ENCODE assay signal across 13 cellular contexts in genomic region chr16:1470543-1471251, GRCh38. TPM values are rescaled to one million over a fixed set of nuclear protein-coding genes. Genes with fewer than 3 reads are reported as not detected.
A peak's percentile ranks its signal among the peaks of the same experiment; 100 is the strongest.
DNase-seq lines count a peak whose midpoint lies in the region; ATAC-seq and TF ChIP-seq lines count a peak whose summit lies in the region.
"Had no signal": no experiment of that assay in that cellular context is flagged by ENCODE, and none has a peak within 500 bp of the region (broad histone marks: within the 10 kb centered on the region; RNA-seq: fewer than 3 reads in every experiment).

No MANE protein-coding gene starts in this region.

- H3K36me3 ChIP-seq in mammary epithelial cell (ENCODE audit: insufficient read depth, low read length) = no peaks in the 10 kb centered on the region
- no peaks in the 10 kb centered on the region for H3K36me3 ChIP-seq in mucosa of rectum (ENCODE audit: control insufficient read depth in 2 of 2, insufficient read depth in 2 of 2, low read length in 2 of 2)
- no peaks in the 10 kb centered on the region for H3K36me3 ChIP-seq in prostate gland
- peaks cover 0 to 11% (median 0%) of the 10 kb centered on the region in 3 donors for H3K36me3 ChIP-seq in tibial artery

- dilution Hi-C loops in mammary epithelial cell (cut with HindIII; ENCODE audit: low sequenced_read_pairs) = loop anchor here (10.0 kb wide), 1 partner anchor 214 kb away; no protein-coding TSS in a partner anchor

- H3K4me1 Mint-ChIP-seq in CD14-positive monocyte = peaks cover 66% of the 10 kb centered on the region

- BruUV-seq in mammary epithelial cell (replicated peaks; lab: Mats Ljungman, UMichigan) = no TSS peak

- H3K27me3 ChIP-seq in mammary epithelial cell (ENCODE audit: insufficient read depth, low read length) (no peaks in the 10 kb centered on the region), mucosa of rectum (ENCODE audit: control insufficient read depth in 2 of 2, insufficient read depth in 2 of 2, low read length in 2 of 2) (no peaks in the 10 kb centered on the region), prostate gland (replicated peaks; ENCODE audit: insufficient read depth) (no peaks in the 10 kb centered on the region), tibial artery (no peaks in the 10 kb centered on the region)

- H3K9ac ChIP-seq in mammary epithelial cell (ENCODE audit: insufficient read depth, low read length) = no peak overlapping the region
- no peak overlapping the region for H3K9ac ChIP-seq in mucosa of rectum (ENCODE audit: low read depth in 1 of 2, low read length in 2 of 2)

- peaks cover 5 to 27% of the 10 kb centered on the region in 2 donors for H3K36me3 Mint-ChIP-seq in CD14-positive monocyte

- H3K9me3 Mint-ChIP-seq in CD14-positive monocyte = peaks cover 0 to 5% (median 3%) of the 10 kb centered on the region in 7 donors

- H4K20me1 ChIP-seq in mammary epithelial cell (ENCODE audit: insufficient read depth, low read length) = no peaks in the 10 kb centered on the region

- H3K4me3 ChIP-seq in mammary epithelial cell (replicated peaks in 1 of 3; ENCODE audit: insufficient read depth in 1 of 3, low read depth in 2 of 3, low read length in 3 of 3) (no peak overlapping the region), mucosa of rectum (ENCODE audit: low read length in 2 of 2) (peak overlapping the region in 1 of 2 donors; percentile 13), prostate gland (no peak overlapping the region), tibial artery (no peak overlapping the region)

- no peak for TF ChIP-seq EP300 in Ishikawa (IDR thresholded peaks at IDR 0.05; ENCODE audit: borderline replicate concordance)

- H3K4me3 Mint-ChIP-seq in CD14-positive monocyte = peak overlapping the region; percentile 88 to 99

- in situ Hi-C loops in mammary epithelial cell (cut with MboI; ENCODE audit: low sequenced_read_pairs in 2 of 2) = no loop called here

- TF ChIP-seq RAD21 in Ishikawa (IDR thresholded peaks at IDR 0.05; ENCODE audit: low read depth) = no peak

- WGBS in mammary epithelial cell (ENCODE audit: low coverage, missing lambda C conversion rate) = 44% methylated on average over 13 of the region's 14 CpGs
- WGBS in prostate gland = 80% methylated on average over 14 of the region's 14 CpGs

- H2AFZ ChIP-seq in mammary epithelial cell (ENCODE audit: low read depth, low read length) = no peak overlapping the region

- H3K27me3 Mint-ChIP-seq in CD14-positive monocyte (ENCODE audit: low read depth in 3 of 3) = peaks cover 0 to 6% (median 0%) of the 10 kb centered on the region in 3 donors

- DNase-seq in CD14-positive monocyte (ENCODE audit: low spot score) (peak; percentile 85), mammary epithelial cell (peak; percentile 22), prostate gland (ENCODE audit: low spot score) (no peak), tibial artery (no peak), UCSD-AML1 (lab: John Stamatoyannopoulos, UW; ENCODE audit: unreplicated experiment) (no peak)
- DNase-seq: head of caudate nucleus, NCI-H2171, T-helper 9 cell had no signal

- no peak for TF ChIP-seq POLR2A in prostate gland (IDR thresholded peaks at IDR 0.05)

- H3K27ac Mint-ChIP-seq in CD14-positive monocyte = peak overlapping the region; percentile 95 to 99 (median 98)

- no peak for ATAC-seq in HG02642 (IDR thresholded peaks at IDR 0.05; ENCODE audit: poor library complexity, unreplicated experiment)

- H3K4me1 ChIP-seq in mammary epithelial cell (ENCODE audit: insufficient read depth, low read length) = peaks cover 29% of the 10 kb centered on the region
- peaks cover 13 to 14% of the 10 kb centered on the region in 2 donors for H3K4me1 ChIP-seq in mucosa of rectum (ENCODE audit: control insufficient read depth in 2 of 2, insufficient read depth in 2 of 2, low read length in 2 of 2)
- peaks cover 7% of the 10 kb centered on the region for H3K4me1 ChIP-seq in prostate gland (replicated peaks)
- peaks cover 0 to 30% (median 18%) of the 10 kb centered on the region in 4 donors for H3K4me1 ChIP-seq in tibial artery

- no peak overlapping the region for H3K27ac ChIP-seq in mammary epithelial cell (ENCODE audit: insufficient read depth, low read depth, low read length)
- H3K27ac ChIP-seq in mucosa of rectum (ENCODE audit: low read depth in 2 of 2, low read length in 2 of 2) = peak overlapping the region; percentile 11 to 63
- H3K27ac ChIP-seq in prostate gland = no peak overlapping the region
- H3K27ac ChIP-seq in tibial artery = no peak overlapping the region

- TF ChIP-seq CTCF in CD14-positive monocyte (IDR thresholded peaks at IDR 0.05) (no peak), mammary epithelial cell (conservative IDR thresholded peaks at IDR 0.05 in 1 of 2, IDR thresholded peaks at IDR 0.05 in 1 of 2; ENCODE audit: extremely low read depth in 1 of 2, insufficient read depth in 1 of 2, low read depth in 1 of 2, low read length in 2 of 2) (no peak), prostate gland (IDR thresholded peaks at IDR 0.05) (no peak), tibial artery (IDR thresholded peaks at IDR 0.05) (no peak)

- H3K79me2 ChIP-seq in mammary epithelial cell (ENCODE audit: insufficient read depth, low read length) = peaks cover 81% of the 10 kb centered on the region

- CTCF ChIA-PET in mammary epithelial cell (lab: Charles Lee; ENCODE audit: low non-redundant PET) = no interaction called here

- H3K4me2 ChIP-seq in mammary epithelial cell (ENCODE audit: insufficient read depth, low read depth, low read length) = peak overlapping the region; percentile 4

- intact Hi-C loops in CD14-positive monocyte (cut with micrococcal nuclease) = loop anchor here (2.0 to 10.0 kb wide), 5 partner anchors 22 to 304 kb away; partner anchors contain the start of genes CRAMP1 (in 2 of the 2), IFT140 (in 2 of the 2), EME2 (in 1 of the 2) and MRPS34 (in 1 of the 2)
- intact Hi-C loops in mammary epithelial cell (cut with micrococcal nuclease) = no loop called here
- intact Hi-C loops in prostate gland (cut with DNase I) = no loop called here
- intact Hi-C loops in tibial artery (cut with DNase I; ENCODE audit: low total_unique reads) = loop anchor here (10.0 kb wide), 1 partner anchor 46 kb away; the partner anchor contains the start of gene UQCC4

- H3K9me3 ChIP-seq in mammary epithelial cell (replicated peaks; ENCODE audit: insufficient read depth, low read length) = no peaks in the 10 kb centered on the region
- H3K9me3 ChIP-seq in mucosa of rectum (ENCODE audit: control insufficient read depth in 2 of 2, low read length in 2 of 2) = no peaks in the 10 kb centered on the region
- no peaks in the 10 kb centered on the region for H3K9me3 ChIP-seq in prostate gland
- H3K9me3 ChIP-seq in tibial artery = no peaks in the 10 kb centered on the region

TF ChIP-seq in Ishikawa, 13 proteins besides CTCF, POLR2A, EP300 and RAD21:
- TF ChIP-seq EGR1 (IDR thresholded peaks at IDR 0.05) = peak; percentile 69
- no peak for TF ChIP-seq TAF1 (IDR thresholded peaks at IDR 0.05; ENCODE audit: low read depth)
- no peak for TF ChIP-seq TCF12 (IDR thresholded peaks at IDR 0.05; ENCODE audit: low read depth)
TF ChIP-seq in Ishikawa: peak in this region for 1.

RNA-seq across cellular contexts. Expression of gene CLCN7, which starts 4.1 kb away (rescaled TPM):
- polyA plus RNA-seq in CD14-positive monocyte (10 to 100 TPM; 37.4 to 56.5 TPM), mammary epithelial cell (26.6 TPM)
- total RNA-seq in mammary epithelial cell (10 to 100 TPM; 52.9 to 66.2 TPM), prostate gland (100 to 1,000 TPM in 1 of 2 donors, 10 to 100 TPM in 1; 51.9 to 108 TPM)
- 32.7 TPM for polyA minus RNA-seq in mammary epithelial cell

RNA-seq across cellular contexts. Expression of gene PTX4, which starts 18.0 kb away (rescaled TPM):
- polyA plus RNA-seq in CD14-positive monocyte (not detected), mammary epithelial cell (not detected)
- total RNA-seq in mammary epithelial cell (not detected), prostate gland (1 to 10 TPM in 1 of 2 donors, not detected in 1; 2.2 TPM)
- not detected for polyA minus RNA-seq in mammary epithelial cell
- total RNA-seq: Daoy, pulmonary artery endothelial cell had no signal

RNA-seq across cellular contexts. Expression of gene TELO2, which starts 22.5 kb away (rescaled TPM):
- polyA plus RNA-seq in CD14-positive monocyte (10 to 100 TPM in 1 of 2 donors, 1 to 10 TPM in 1; 7.3 to 11.4 TPM), mammary epithelial cell (21.4 TPM)
- total RNA-seq in mammary epithelial cell (10 to 100 TPM; 12.7 to 37.7 TPM), prostate gland (10 to 100 TPM; 35.1 to 53.5 TPM)
- polyA minus RNA-seq in mammary epithelial cell = 11.7 TPM

RNA-seq across cellular contexts. Expression of gene CCDC154, which starts 26.3 kb away (rescaled TPM):
- not detected for polyA plus RNA-seq in CD14-positive monocyte
- total RNA-seq in mammary epithelial cell = under 1 TPM; 0.17 to 0.45 TPM
- not detected for polyA plus RNA-seq in mammary epithelial cell
- polyA minus RNA-seq in mammary epithelial cell = not detected
- 1 to 10 TPM in 1 of 2 donors, not detected in 1; 5.7 TPM for total RNA-seq in prostate gland
- total RNA-seq: Daoy had no signal

RNA-seq across cellular contexts. Expression of gene PERCC1, which starts 39.8 kb away (rescaled TPM):
- polyA plus RNA-seq in CD14-positive monocyte = not detected
- total RNA-seq in mammary epithelial cell = under 1 TPM in 1 of 2 donors, not detected in 1; 0.33 TPM
- not detected for polyA plus RNA-seq in mammary epithelial cell
- polyA minus RNA-seq in mammary epithelial cell = not detected
- 10 to 100 TPM; 26.0 to 45.2 TPM for total RNA-seq in prostate gland
- total RNA-seq: Daoy, pulmonary artery endothelial cell had no signal

Comparison
In these comparisons a context has a peak if more than half of its experiments do, and no peak if none do; other contexts are left out.
1. DNase-seq: peak in CD14-positive monocyte (single experiment) and mammary epithelial cell (single experiment); none in prostate gland (single experiment), tibial artery (0 of 2) and UCSD-AML1 (single experiment).
2. H3K27ac ChIP-seq: peak in mucosa of rectum (2 of 2); none in mammary epithelial cell (single experiment), prostate gland (0 of 2) and tibial artery (0 of 2).
3. intact Hi-C loops: an anchor here in CD14-positive monocyte (2.0 to 10.0 kb wide) and tibial artery (10.0 kb wide); none called in mammary epithelial cell and prostate gland.